Comparison of ENCODE assay signal across 17 cellular contexts in genomic region chr5:8517461-8517860, GRCh38.
DNase-seq lines count a peak whose midpoint lies in the region; ATAC-seq and TF ChIP-seq lines count a peak whose summit lies in the region.
"Had no signal": no experiment of that assay in that cellular context is flagged by ENCODE, and none has a peak within 500 bp of the region (broad histone marks: within the 10 kb centered on the region; RNA-seq: fewer than 3 reads in every experiment).

No MANE protein-coding gene starts in this region.

- intact Hi-C loops in CD14-positive monocyte (cut with micrococcal nuclease) = no loop called here

- no peaks in the 10 kb centered on the region for H3K4me1 Mint-ChIP-seq in CD14-positive monocyte
- H3K4me1 Mint-ChIP-seq: mesothelial cell of epicardium had no signal

- peaks cover 3 to 19% (median 11%) of the 10 kb centered on the region in 7 donors for H3K9me3 Mint-ChIP-seq in CD14-positive monocyte
- H3K9me3 Mint-ChIP-seq: mesothelial cell of epicardium had no signal

- no peak overlapping the region for H3K4me3 Mint-ChIP-seq in CD14-positive monocyte
- H3K4me3 Mint-ChIP-seq: activated T-helper 1 cell treated with anti-CD3 and anti-CD28 coated beads, Interleukin-12 subunit alpha, Interleukin-12 subunit beta, Interleukin-2, Interleukin-4 antibody, amounts not matched to agents 30 ng/mL and 10 ng/mL and 1 ng/mL, durations not matched to agents 14 hours and 24 hours and 36 hours; mesothelial cell of epicardium had no signal

- no peak for TF ChIP-seq POLR2A in NB4 (IDR thresholded peaks at IDR 0.05; ENCODE audit: extremely low read depth, insufficient read length)

- no peaks in the 10 kb centered on the region for H3K36me3 Mint-ChIP-seq in CD14-positive monocyte
- H3K36me3 Mint-ChIP-seq: mesothelial cell of epicardium had no signal

- ATAC-seq in GM19452 (IDR thresholded peaks at IDR 0.05; ENCODE audit: unreplicated experiment) (no peak), HG03097 (IDR thresholded peaks at IDR 0.05; ENCODE audit: low FRiP score, unreplicated experiment) (no peak)
- ATAC-seq: sciatic nerve had no signal

- peak; percentile 8 for DNase-seq in HCEC 1CT
- peak; percentile 66 for DNase-seq in NB4 (ENCODE audit: low read depth)
- peak; percentile 23 for DNase-seq in amniotic epithelial cell (ENCODE audit: low read depth)
- peak; percentile 25 for DNase-seq in kidney tubule cell (ENCODE audit: low spot score)
- DNase-seq in CD14-positive monocyte (ENCODE audit: low spot score) = no peak
- no peak for DNase-seq in stimulated activated naive CD4-positive, alpha-beta T cell treated with Interleukin-2 at 50 U/mL for 16 hours (lab: John Stamatoyannopoulos, UW)
- DNase-seq: activated CD4-positive, alpha-beta T cell treated with anti-CD3 and anti-CD28 coated beads, Interleukin-2, amount 50 U/mL, for 48 hours; glutamatergic neuron; kidney; NCI-H1048; SIG-M5; stimulated activated CD4-positive, alpha-beta T cell treated with anti-CD3 and anti-CD28 coated beads, Interleukin-4, amount 100 ng/mL, for 4 hours had no signal

- TF ChIP-seq CTCF in NB4 (IDR thresholded peaks at IDR 0.05; ENCODE audit: low read depth, low read length) (no peak), CD14-positive monocyte (IDR thresholded peaks at IDR 0.05) (no peak)

- no peak overlapping the region for H3K4me3 ChIP-seq in NB4 (ENCODE audit: low read depth, low read length)

- peaks cover 0 to 1% (median 0%) of the 10 kb centered on the region in 3 donors for H3K27me3 Mint-ChIP-seq in CD14-positive monocyte (ENCODE audit: low read depth in 3 of 3)

- H3K27ac Mint-ChIP-seq in CD14-positive monocyte = no peak overlapping the region
- H3K27ac Mint-ChIP-seq: activated T-helper 1 cell treated with anti-CD3 and anti-CD28 coated beads, Interleukin-12 subunit alpha, Interleukin-12 subunit beta, Interleukin-2, Interleukin-4 antibody, amounts not matched to agents 30 ng/mL and 10 ng/mL and 1 ng/mL, durations not matched to agents 14 hours and 24 hours and 36 hours; mesothelial cell of epicardium had no signal

Comparison
In these comparisons a context has a peak if more than half of its experiments do, and no peak if none do; other contexts are left out.
1. DNase-seq: peak in HCEC 1CT (single experiment), NB4 (single experiment), amniotic epithelial cell (single experiment) and kidney tubule cell (single experiment); none in CD14-positive monocyte (single experiment) and stimulated activated naive CD4-positive, alpha-beta T cell treated with Interleukin-2 at 50 U/mL for 16 hours (single experiment).